Comparison of ENCODE assay signal across 8 cellular contexts in the genomic region with DNA sequence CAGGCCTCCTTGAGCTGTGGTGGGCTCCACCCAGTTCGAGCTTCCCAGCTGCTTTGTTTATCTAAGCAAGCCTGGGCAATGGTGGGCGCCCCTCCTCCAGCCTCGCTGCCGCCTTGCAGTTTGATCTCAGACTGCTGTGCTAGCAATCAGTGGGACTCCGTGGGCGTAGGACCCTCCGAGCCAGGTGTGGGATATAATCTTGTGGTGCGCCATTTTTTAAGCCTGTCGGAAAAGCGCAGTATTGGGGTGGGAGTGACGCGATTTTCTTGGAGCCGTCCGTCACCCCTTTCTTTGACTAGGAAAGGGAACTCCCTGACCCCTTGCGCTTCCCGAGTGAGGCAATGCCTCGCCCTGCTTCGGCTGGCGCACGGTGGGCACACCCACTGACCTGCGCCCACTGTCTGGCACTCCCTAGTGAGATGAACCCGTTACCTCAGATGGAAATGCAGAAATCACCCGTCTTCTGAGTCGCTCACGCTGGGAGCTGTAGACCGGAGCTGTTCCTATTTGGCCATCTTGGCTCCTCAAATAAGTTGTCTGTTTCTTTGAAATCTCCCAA.
A peak's percentile ranks its signal among the peaks of the same experiment; 100 is the strongest.
DNase-seq lines count a peak whose midpoint lies in the region; TF ChIP-seq lines count a peak whose summit lies in the region.
"Not testable (repeated sequence)": the region's sequence is repeated elsewhere in the genome, so short reads cannot be mapped to it uniquely, and the experiment has no call there.

No MANE protein-coding gene starts in this region.

- peak; percentile 41 for DNase-seq in ELF-1 (ENCODE audit: low read depth, low spot score)
- not testable (repeated sequence) for DNase-seq in choroid plexus epithelial cell (ENCODE audit: low read depth); fibroblast of villous mesenchyme (ENCODE audit: low read depth); mesenchymal stem cell; type B pancreatic cell (ENCODE audit: extremely low spot score, unreplicated experiment)

- peak overlapping the region; percentile 74 for H3K9ac ChIP-seq in HUES6 (ENCODE audit: low read length)
- not testable (repeated sequence) for H3K9ac ChIP-seq in mesenchymal stem cell (ENCODE audit: low read length)

- not testable (repeated sequence) for H3K9me3 Mint-ChIP-seq in type B pancreatic cell

- not testable (repeated sequence) for TF ChIP-seq CTCF in choroid plexus epithelial cell (conservative IDR thresholded peaks at IDR 0.05; ENCODE audit: low read depth, low read length); fibroblast of villous mesenchyme (IDR thresholded peaks at IDR 0.05; ENCODE audit: insufficient read depth, low read depth, low read length); type B pancreatic cell (conservative IDR thresholded peaks at IDR 0.05)

- H3K9me3 ChIP-seq in HUES6 (ENCODE audit: control insufficient read depth, insufficient read depth, low read depth, low read length); mesenchymal stem cell (ENCODE audit: control insufficient read depth, low read length); neuron (ENCODE audit: low read length): not testable (repeated sequence)

- H3K4ac ChIP-seq in mesenchymal stem cell (ENCODE audit: low read depth in 1 of 2, low read length in 2 of 2), result not testable (repeated sequence)

- not testable (repeated sequence) for H3K36me3 Mint-ChIP-seq in type B pancreatic cell

- H3K27ac ChIP-seq in HUES6 (ENCODE audit: low read depth, low read length); mesenchymal stem cell (ENCODE audit: low read length, poor library complexity, severe bottlenecking): not testable (repeated sequence)

- H2BK15ac ChIP-seq in mesenchymal stem cell (ENCODE audit: low read depth, poor library complexity, severe bottlenecking), result not testable (repeated sequence)

- peak overlapping the region; percentile 43 for H3K27ac Mint-ChIP-seq in type B pancreatic cell

- H3K18ac ChIP-seq in mesenchymal stem cell (ENCODE audit: low read depth in 1 of 2, low read length in 2 of 2), result not testable (repeated sequence)

- peak overlapping the region; percentile 27 for H4K91ac ChIP-seq in mesenchymal stem cell (ENCODE audit: low read length)

- H3K14ac ChIP-seq in mesenchymal stem cell (ENCODE audit: low read length in 2 of 2), result not testable (repeated sequence)

- H3K23ac ChIP-seq in mesenchymal stem cell (ENCODE audit: low read length in 2 of 2), result not testable (repeated sequence)

- H3K79me1 ChIP-seq in mesenchymal stem cell (replicated peaks; ENCODE audit: low read length, poor library complexity, severe bottlenecking), result not testable (repeated sequence)

- H2BK12ac ChIP-seq in mesenchymal stem cell (ENCODE audit: low read length in 2 of 2), result not testable (repeated sequence)

- H3K27me3 Mint-ChIP-seq in type B pancreatic cell, result not testable (repeated sequence)

- not testable (repeated sequence) for H2AK5ac ChIP-seq in mesenchymal stem cell (ENCODE audit: low read length, severe bottlenecking)

- H3K27me3 ChIP-seq in HUES6 (ENCODE audit: control insufficient read depth, insufficient read depth, low read length); mesenchymal stem cell (ENCODE audit: control insufficient read depth in 1 of 2, insufficient read depth in 1 of 2, low read length in 2 of 2); neuron (ENCODE audit: insufficient read depth, low read length): not testable (repeated sequence)

- peak overlapping the region; percentile 85 for H3K4me3 Mint-ChIP-seq in type B pancreatic cell

- H3K36me3 ChIP-seq in HUES6 (ENCODE audit: control insufficient read depth, insufficient read depth, low read length); mesenchymal stem cell (ENCODE audit: control insufficient read depth in 1 of 2, insufficient read depth in 2 of 2, low read depth in 1 of 2, low read length in 2 of 2); neuron (ENCODE audit: insufficient read depth, low read length): not testable (repeated sequence)

- H2BK5ac ChIP-seq in mesenchymal stem cell (ENCODE audit: low read depth, low read length, poor library complexity, severe bottlenecking), result not testable (repeated sequence)

- not testable (repeated sequence) for H2BK120ac ChIP-seq in mesenchymal stem cell (ENCODE audit: low read depth, low read length)

- peak overlapping the region; percentile 9 for H3K4me2 ChIP-seq in mesenchymal stem cell (ENCODE audit: low read length, poor library complexity, severe bottlenecking)

- not testable (repeated sequence) for H4K8ac ChIP-seq in mesenchymal stem cell (ENCODE audit: low read length)

- H3K4me1 ChIP-seq in HUES6 (ENCODE audit: control insufficient read depth, insufficient read depth, low read length); mesenchymal stem cell (ENCODE audit: control insufficient read depth, insufficient read depth, low read depth, low read length); neuron (ENCODE audit: insufficient read depth, low read length): not testable (repeated sequence)

- not testable (repeated sequence) for H3K4me1 Mint-ChIP-seq in type B pancreatic cell (ENCODE audit: unreplicated experiment)

- WGBS in mesenchymal stem cell, result 52% methylated on average over 24 of the region's 26 CpGs

- H2AFZ ChIP-seq in mesenchymal stem cell (ENCODE audit: low read depth, low read length), result not testable (repeated sequence)
- H2AFZ ChIP-seq in neuron (ENCODE audit: low read depth, low read length), result peak overlapping the region; percentile 61

- H3K4me3 ChIP-seq in HUES6 (ENCODE audit: low read depth, low read length) (peak overlapping the region; percentile 77), choroid plexus epithelial cell (ENCODE audit: low read depth, low read length) (peak overlapping the region; percentile 11), fibroblast of villous mesenchyme (ENCODE audit: low read depth, low read length) (peak overlapping the region; percentile 45), iPS-11a (ENCODE audit: low read depth, low read length) (peak overlapping the region; percentile 33), neuron (ENCODE audit: low read length) (peak overlapping the region; percentile 12)
- not testable (repeated sequence) for H3K4me3 ChIP-seq in mesenchymal stem cell (ENCODE audit: insufficient read depth in 1 of 2, low read depth in 1 of 2, low read length in 2 of 2)
